Comparison of ENCODE assay signal across 8 cellular contexts in genomic region chr2:44360749-44361329, GRCh38. TPM values are rescaled to one million over a fixed set of nuclear protein-coding genes. Genes with fewer than 3 reads are reported as not detected.
A peak's percentile ranks its signal among the peaks of the same experiment; 100 is the strongest.
DNase-seq lines count a peak whose midpoint lies in the region; ATAC-seq and TF ChIP-seq lines count a peak whose summit lies in the region.

No MANE protein-coding gene starts in this region.

- TF ChIP-seq CTCF in CD8-positive, alpha-beta T cell (IDR thresholded peaks at IDR 0.05) = no peak
- TF ChIP-seq CTCF in Peyer's patch (IDR thresholded peaks at IDR 0.05) (peak in 1 of 6 experiments; percentile 2), upper lobe of right lung (IDR thresholded peaks at IDR 0.05) (no peak)

- POLR2A ChIA-PET in CD8-positive, alpha-beta T cell (lab: Charles Lee) = interaction anchor here (0.6 to 2.2 kb wide), 18 partner anchors 9 to 765 kb away, joined by 3 to 20 read pairs (median 4); partner anchors contain the start of genes PPM1B and THADA

- peak in 1 of 7 experiments; percentile 26 for DNase-seq in CD8-positive, alpha-beta T cell
- DNase-seq in H4 (ENCODE audit: low spot score) (peak; percentile 7), Peyer's patch (peak in 1 of 3 donors; percentile 17), dermis blood vessel endothelial cell (peak; percentile 46), upper lobe of right lung (no peak), HCEC 1CT (no peak), NCI-H2081 (lab: John Stamatoyannopoulos, UW) (no peak)

- H3K36me3 ChIP-seq in CD8-positive, alpha-beta T cell (ENCODE audit: insufficient read depth, low read length) = no peaks in the 10 kb centered on the region
- no peaks in the 10 kb centered on the region for H3K36me3 ChIP-seq in Peyer's patch
- no peaks in the 10 kb centered on the region for H3K36me3 ChIP-seq in mesodermal cell (ENCODE audit: control insufficient read depth, insufficient read depth, low read length)
- no peaks in the 10 kb centered on the region for H3K36me3 ChIP-seq in upper lobe of right lung

- no peak for ATAC-seq in CD8-positive, alpha-beta T cell
- ATAC-seq in upper lobe of right lung = peak; percentile 18

- H3K27ac Mint-ChIP-seq in CD8-positive, alpha-beta T cell = peak overlapping the region; percentile 100

- H3K9me3 ChIP-seq in CD8-positive, alpha-beta T cell (ENCODE audit: low read length) = no peaks in the 10 kb centered on the region
- H3K9me3 ChIP-seq in Peyer's patch (no peaks in the 10 kb centered on the region), mesodermal cell (ENCODE audit: control insufficient read depth, low read length) (no peaks in the 10 kb centered on the region), upper lobe of right lung (no peaks in the 10 kb centered on the region)

- intact Hi-C loops in CD8-positive, alpha-beta T cell (cut with DNase I, micrococcal nuclease) = loop anchor here (1.0 to 10.0 kb wide), 9 partner anchors 124 to 1550 kb away; partner anchors contain the start of genes PPM1B (in 2 of the 2), DYNC2LI1 (in 1 of the 2), LRPPRC (in 1 of the 2) and PRKCE (in 1 of the 2)
- intact Hi-C loops in upper lobe of right lung (cut with DNase I) = no loop called here

- peak overlapping the region; percentile 74 for H3K4me3 ChIP-seq in CD8-positive, alpha-beta T cell (ENCODE audit: low read depth, low read length)
- H3K4me3 ChIP-seq in Peyer's patch = peak overlapping the region; percentile 72 to 88 (median 78)
- peak overlapping the region; percentile 93 for H3K4me3 ChIP-seq in mesodermal cell (ENCODE audit: extremely low read depth, insufficient read depth, low read length, poor library complexity, severe bottlenecking)
- peak overlapping the region; percentile 81 for H3K4me3 ChIP-seq in upper lobe of right lung

- H3K27ac ChIP-seq in CD8-positive, alpha-beta T cell (ENCODE audit: low read depth, low read length) = peak overlapping the region; percentile 93
- H3K27ac ChIP-seq in Peyer's patch (peak overlapping the region; percentile 86 to 91 (median 90)), mesodermal cell (ENCODE audit: low read depth, low read length, severe bottlenecking) (peak overlapping the region; percentile 98), upper lobe of right lung (peak overlapping the region; percentile 100)

- CTCF ChIA-PET in CD8-positive, alpha-beta T cell (lab: Charles Lee) = interaction anchor here (0.7 to 2.9 kb wide), 6 partner anchors 8 to 317 kb away, joined by 3 to 11 read pairs (median 6); no protein-coding TSS in a partner anchor

- H3K4me1 Mint-ChIP-seq in CD8-positive, alpha-beta T cell (ENCODE audit: low read depth) = peaks cover 63% of the 10 kb centered on the region

- H3K4me1 ChIP-seq in CD8-positive, alpha-beta T cell (ENCODE audit: insufficient read depth, low read length) = peaks cover 24% of the 10 kb centered on the region
- H3K4me1 ChIP-seq in Peyer's patch = peaks cover 0 to 36% (median 6%) of the 10 kb centered on the region in 4 donors
- no peaks in the 10 kb centered on the region for H3K4me1 ChIP-seq in mesodermal cell (ENCODE audit: control insufficient read depth, insufficient read depth, low read length, poor library complexity, severe bottlenecking)
- H3K4me1 ChIP-seq in upper lobe of right lung = peaks cover 25% of the 10 kb centered on the region

- 22 to 26% methylated on average over 3 to 7 of the region's 19 CpGs for WGBS in mesodermal cell (ENCODE audit: insufficient coverage in 2 of 2), 2 experiments

- no peaks in the 10 kb centered on the region for H3K27me3 ChIP-seq in CD8-positive, alpha-beta T cell (ENCODE audit: insufficient read depth, low read length)
- H3K27me3 ChIP-seq in Peyer's patch (no peaks in the 10 kb centered on the region), upper lobe of right lung (no peaks in the 10 kb centered on the region)

- peak overlapping the region; percentile 98 for H3K4me3 Mint-ChIP-seq in CD8-positive, alpha-beta T cell

- no peak for TF ChIP-seq POLR2A in Peyer's patch (IDR thresholded peaks at IDR 0.05)

- no peaks in the 10 kb centered on the region for H3K27me3 Mint-ChIP-seq in CD8-positive, alpha-beta T cell (ENCODE audit: low read depth)

- H3K9me3 Mint-ChIP-seq in CD8-positive, alpha-beta T cell = no peaks in the 10 kb centered on the region

- peaks cover 36% of the 10 kb centered on the region for H3K36me3 Mint-ChIP-seq in CD8-positive, alpha-beta T cell

RNA-seq across cellular contexts. Expression of gene PREPL, which starts 0.5 kb away (rescaled TPM):
- total RNA-seq in CD8-positive, alpha-beta T cell = 10 to 100 TPM; 26.6 to 27.9 TPM
- total RNA-seq in H4 (2014; rRNA removed; shearing (Covaris generic)) = 27.2 and 31.1 TPM in 2 replicates
- 10 to 100 TPM; 17.0 to 61.1 (median 22.6) TPM for total RNA-seq in Peyer's patch
- 19.4 and 26.8 TPM in 2 replicates for total RNA-seq in dermis blood vessel endothelial cell
- polyA plus RNA-seq in mesodermal cell (2013, experiment 1 of 2) = 32.6 TPM
- polyA plus RNA-seq in mesodermal cell (2013, experiment 2 of 2) = 35.5 TPM
- total RNA-seq in upper lobe of right lung = 43.4 TPM

RNA-seq across cellular contexts. Expression of gene CAMKMT, which starts 0.9 kb away (rescaled TPM):
- 10 to 100 TPM; 12.4 to 13.0 TPM for total RNA-seq in CD8-positive, alpha-beta T cell
- 3.3 and 4.5 TPM in 2 replicates for total RNA-seq in H4 (2014; rRNA removed; shearing (Covaris generic))
- total RNA-seq in Peyer's patch (10 to 100 TPM in 3 of 4 donors, 1 to 10 TPM in 1; 9.8 to 33.0 (median 18.7) TPM), dermis blood vessel endothelial cell (3.5 and 4.8 TPM in 2 replicates), upper lobe of right lung (10.5 TPM)
- polyA plus RNA-seq in mesodermal cell (2013, experiment 1 of 2) = 7.1 TPM
- 4.8 TPM for polyA plus RNA-seq in mesodermal cell (2013, experiment 2 of 2)

Comparison
In these comparisons a context has a peak if more than half of its experiments do, and no peak if none do; other contexts are left out.
1. DNase-seq: peak in H4 (single experiment) and dermis blood vessel endothelial cell (single experiment); none in upper lobe of right lung (single experiment), HCEC 1CT (single experiment) and NCI-H2081 (0 of 2).
2. Peak in every context shown above with its lines, with median percentiles within 50 percentile points of each other: H3K27ac ChIP-seq and H3K4me3 ChIP-seq.